In the genomic region with DNA sequence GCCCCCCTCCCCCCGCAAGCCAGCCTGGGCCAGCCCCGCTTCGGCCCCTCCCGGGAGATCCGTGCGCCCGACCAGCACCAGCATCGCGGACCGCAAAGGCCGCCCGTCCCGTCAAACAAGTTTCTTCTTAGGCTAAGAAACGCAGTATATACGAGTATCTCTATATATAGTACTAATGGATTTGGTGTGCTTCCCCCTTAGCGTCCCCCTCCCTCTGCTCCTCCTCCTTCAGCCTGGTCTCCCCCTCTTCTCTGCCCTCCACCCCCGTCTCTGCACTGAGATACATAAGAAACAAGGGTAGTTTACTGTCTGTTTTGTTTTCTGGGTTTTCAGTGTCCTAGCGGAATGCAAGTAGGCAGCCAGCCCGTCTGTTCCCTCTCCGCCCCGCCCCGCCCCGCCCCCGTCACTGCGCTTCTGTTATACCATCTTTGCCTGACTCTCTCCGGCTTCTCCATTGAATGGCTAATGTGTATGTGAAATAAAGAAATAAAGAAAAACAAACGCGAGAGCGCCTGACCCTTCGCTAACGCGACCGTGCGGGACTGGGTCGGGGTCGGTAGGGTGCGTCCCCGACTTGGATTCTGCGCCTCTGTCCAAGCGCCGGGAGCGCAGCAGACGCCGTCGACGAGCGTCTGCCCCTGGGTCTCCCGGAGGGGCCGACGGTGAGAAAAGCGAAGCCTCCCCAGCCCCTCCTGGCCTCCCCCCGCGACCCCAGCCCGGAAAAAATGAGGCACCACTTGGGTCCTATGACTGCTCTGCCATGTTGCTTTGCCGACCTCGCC, we compare ENCODE assay signal across 8 cellular contexts. TPM values are rescaled to one million over a fixed set of nuclear protein-coding genes. Genes with fewer than 3 reads are reported as not detected.
DNase-seq lines count a peak whose midpoint lies in the region; ATAC-seq and TF ChIP-seq lines count a peak whose summit lies in the region.

No MANE protein-coding gene starts in this region.

- peaks cover 85% of the 10 kb centered on the region for H3K27me3 Mint-ChIP-seq in WTC11 (ENCODE audit: low read depth)

- H3K36me3 ChIP-seq in HUES64 (ENCODE audit: insufficient read depth, low read length) = no peaks in the 10 kb centered on the region

- ATAC-seq in WTC11 (no peak), HG03097 (IDR thresholded peaks at IDR 0.05; ENCODE audit: low FRiP score, unreplicated experiment) (no peak)

- H3K4me3 Mint-ChIP-seq in WTC11 = peak overlapping the region; percentile 57

- H3K27me3 ChIP-seq in HUES64 (ENCODE audit: insufficient read depth, low read length) = peaks cover 96% of the 10 kb centered on the region

- H3K27ac Mint-ChIP-seq in WTC11 = no peak overlapping the region

- TF ChIP-seq CTCF in WTC11 (IDR thresholded peaks at IDR 0.05) (no peak), fibroblast of mammary gland (conservative IDR thresholded peaks at IDR 0.05; ENCODE audit: control insufficient read depth, insufficient read depth, low read depth, low read length) (no peak)

- H3K4me1 Mint-ChIP-seq in WTC11 = peaks cover 28% of the 10 kb centered on the region

- H3K4me3 ChIP-seq in HUES64 (ENCODE audit: low read length) (peak overlapping the region; percentile 36; the same call in 1 of the 2 replicates), fibroblast of mammary gland (ENCODE audit: control insufficient read depth, low read depth, low read length) (peak overlapping the region; percentile 10)

- H3K9me3 ChIP-seq in HUES64 (ENCODE audit: insufficient read depth, low read depth, low read length) = no peaks in the 10 kb centered on the region

- no peak overlapping the region for H3K27ac ChIP-seq in HUES64 (ENCODE audit: low read depth, low read length)

- H3K9me3 Mint-ChIP-seq in WTC11 = no peaks in the 10 kb centered on the region

- no peak for DNase-seq in WTC11 (ENCODE audit: low spot score)
- peak; percentile 62 for DNase-seq in fibroblast of mammary gland (ENCODE audit: low read depth)
- peak; percentile 65 for DNase-seq in pons (ENCODE audit: low spot score)
- no peak for DNase-seq in COR-L47 (lab: John Stamatoyannopoulos, UW)
- no peak for DNase-seq in inferior parietal cortex (ENCODE audit: extremely low spot score)
- DNase-seq in NCI-H1436 treated with DMSO at 0.1 percent for 48 hours (lab: John Stamatoyannopoulos, UW) = no peak

- CTCF ChIA-PET in WTC11 (lab: Charles Lee) = interaction anchor here (1.4 to 3.9 kb wide), 2 partner anchors 121 to 133 kb away, joined by 6 to 36 read pairs; no protein-coding TSS in a partner anchor

- POLR2A ChIA-PET in WTC11 (lab: Charles Lee) = no interaction called here

- no peak overlapping the region for H3K9ac ChIP-seq in HUES64 (ENCODE audit: low read depth, low read length)

- H3K36me3 Mint-ChIP-seq in WTC11 = no peaks in the 10 kb centered on the region

- H3K4me1 ChIP-seq in HUES64 (ENCODE audit: insufficient read depth, low read length) = peaks cover 9% of the 10 kb centered on the region

- 2% methylated on average over 51 of the region's 56 CpGs for WGBS in HUES64

TF ChIP-seq in WTC11, 78 proteins besides CTCF, POLR2A, EP300 and RAD21:
- TF ChIP-seq NFE2L1 (CRISPR knock-in tag; IDR thresholded peaks at IDR 0.05) = no peak

RNA-seq across cellular contexts. Expression of a gene that starts 4.2 kb away (rescaled TPM):
- polyA plus RNA-seq in HUES64 (2013, experiment 1 of 2) = 0.50 TPM
- polyA plus RNA-seq in HUES64 (2013, experiment 2 of 2) = 0.95 TPM
- 0.60 to 1.2 TPM (median 0.66 TPM) in 3 replicates for total RNA-seq in WTC11 (2021)

RNA-seq across cellular contexts. Expression of a gene that starts 18.1 kb away (rescaled TPM):
- 53.1 TPM for polyA plus RNA-seq in HUES64 (2013, experiment 1 of 2)
- polyA plus RNA-seq in HUES64 (2013, experiment 2 of 2) = 43.1 TPM
- 84.0 to 106 TPM (median 86.0 TPM) in 3 replicates for total RNA-seq in WTC11 (2021)

RNA-seq across cellular contexts. Expression of a gene that starts 19.6 kb away (rescaled TPM):
- 102 TPM for polyA plus RNA-seq in HUES64 (2013, experiment 1 of 2)
- 90.5 TPM for polyA plus RNA-seq in HUES64 (2013, experiment 2 of 2)
- total RNA-seq in WTC11 (2021) = 212 to 237 TPM (median 213 TPM) in 3 replicates

RNA-seq across cellular contexts. Expression of a gene that starts 51.7 kb away (rescaled TPM):
- polyA plus RNA-seq in HUES64 (2013, experiment 1 of 2) = 36.1 TPM
- polyA plus RNA-seq in HUES64 (2013, experiment 2 of 2) = 36.6 TPM
- 53.7 to 56.9 TPM (median 54.6 TPM) in 3 replicates for total RNA-seq in WTC11 (2021)

RNA-seq across cellular contexts. Expression of a gene that starts 51.7 kb away (rescaled TPM):
- 69.4 TPM for polyA plus RNA-seq in HUES64 (2013, experiment 1 of 2)
- 82.7 TPM for polyA plus RNA-seq in HUES64 (2013, experiment 2 of 2)
- 138 to 154 TPM (median 150 TPM) in 3 replicates for total RNA-seq in WTC11 (2021)

Comparison
In these comparisons a context has a peak if more than half of its experiments do, and no peak if none do; other contexts are left out.
1. DNase-seq: peak in fibroblast of mammary gland (single experiment) and pons (single experiment); none in WTC11 (single experiment), COR-L47 (single experiment), inferior parietal cortex (single experiment) and NCI-H1436 treated with DMSO at 0.1 percent for 48 hours (single experiment).